ENCODE assay signal across 1 cellular context in genomic region chr2:16656784-16657391, GRCh38.
TF ChIP-seq lines count a peak whose summit lies in the region.

No MANE protein-coding gene starts in this region.

TF ChIP-seq in WTC11, 78 proteins besides CTCF, POLR2A, EP300 and RAD21 (continued from another document):
- TF ChIP-seq PRDM15 (CRISPR knock-in tag; IDR thresholded peaks at IDR 0.05) (no peak), IRF1 (CRISPR knock-in tag; IDR thresholded peaks at IDR 0.05) (no peak), ATF1 (CRISPR knock-in tag; IDR thresholded peaks at IDR 0.05) (no peak), IRF2 (CRISPR knock-in tag; IDR thresholded peaks at IDR 0.05; ENCODE audit: borderline replicate concordance, low read depth) (no peak), ZNF138 (CRISPR knock-in tag; conservative IDR thresholded peaks at IDR 0.05) (no peak), HMGXB4 (CRISPR knock-in tag; IDR thresholded peaks at IDR 0.05) (no peak)
